In genomic region chr21:45410865-45411809, GRCh38 we compare ENCODE assay signal across 1 cellular context.
TF ChIP-seq lines count a peak whose summit lies in the region.

No MANE protein-coding gene starts in this region.

TF ChIP-seq in IMR-90, 13 proteins besides CTCF, POLR2A, EP300 and RAD21:
- TF ChIP-seq MXI1 (IDR thresholded peaks at IDR 0.05; ENCODE audit: borderline replicate concordance, low read depth, low read length): no peak
- TF ChIP-seq NFE2L2 (IDR thresholded peaks at IDR 0.05; ENCODE audit: low read depth, low read length): no peak
- no peak for TF ChIP-seq CHD1 (IDR thresholded peaks at IDR 0.05; ENCODE audit: low read depth, low read length)
- TF ChIP-seq SMC3 (IDR thresholded peaks at IDR 0.05; ENCODE audit: low read depth, low read length): no peak
- TF ChIP-seq FOS (IDR thresholded peaks at IDR 0.05; ENCODE audit: low read depth, low read length): no peak
- TF ChIP-seq ELK1 (IDR thresholded peaks at IDR 0.05; ENCODE audit: borderline replicate concordance, low read depth, low read length): no peak
- TF ChIP-seq MAZ (IDR thresholded peaks at IDR 0.05; ENCODE audit: borderline replicate concordance, low read depth, low read length): no peak
- no peak for TF ChIP-seq RCOR1 (IDR thresholded peaks at IDR 0.05; ENCODE audit: insufficient replicate concordance, low read length)
- TF ChIP-seq MAFK (IDR thresholded peaks at IDR 0.05; ENCODE audit: low read depth, low read length): no peak
- no peak for TF ChIP-seq USF2 (IDR thresholded peaks at IDR 0.05; ENCODE audit: low read depth, low read length)
- TF ChIP-seq BHLHE40 (IDR thresholded peaks at IDR 0.05; ENCODE audit: low read depth, low read length): no peak
